In the genomic region with DNA sequence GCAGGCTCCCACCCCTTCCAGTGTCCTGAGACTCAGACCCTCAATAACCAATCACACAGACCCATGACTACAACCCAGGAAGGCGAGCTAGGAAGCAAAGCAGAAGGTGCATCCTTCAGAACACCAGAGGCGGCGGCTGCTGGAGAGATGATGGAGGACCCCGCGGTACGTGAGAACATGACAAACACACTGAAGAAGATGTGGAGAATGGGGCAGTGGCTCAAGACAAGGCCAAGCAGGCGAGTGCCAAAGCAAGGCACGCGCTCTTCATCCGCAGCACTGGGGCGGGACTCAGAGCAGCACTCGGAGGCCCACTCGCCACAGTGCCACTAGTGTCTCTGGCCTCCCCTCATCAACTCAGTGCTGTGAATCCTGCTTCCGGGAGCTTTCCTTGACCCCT, we compare ENCODE assay signal across 21 cellular contexts. TPM values are rescaled to one million over a fixed set of nuclear protein-coding genes. Genes with fewer than 3 reads are reported as not detected.
"Had no signal": no experiment of that assay in that cellular context is flagged by ENCODE, and none has a peak within 500 bp of the region (broad histone marks: within the 10 kb centered on the region; RNA-seq: fewer than 3 reads in every experiment).

No MANE protein-coding gene starts in this region.

- DNase-seq: activated CD4-positive, alpha-beta T cell treated with anti-CD3 and anti-CD28 coated beads, Interleukin-2, amount 10 ng/mL, durations not matched to agents 24 days and 14 days; activated gamma-delta T cell treated with Interleukin-2 at 50 U/mL for 16 hours; activated T-cell treated with anti-CD3 and anti-CD28 coated beads, Interleukin-2, amount 50 U/mL, for 1 hour; amniotic stem cell; brain microvascular endothelial cell; cerebellar nuclear complex; dermis blood vessel endothelial cell; hypothalamus; naive thymus-derived CD4-positive, alpha-beta T cell; occipital lobe; sigmoid colon; stimulated activated CD4-positive, alpha-beta T cell treated with anti-CD3 and anti-CD28 coated beads, Interleukin-2, amount 100 ng/mL, for 24 hours; stimulated activated naive CD4-positive, alpha-beta T cell; substantia nigra; transverse colon had no signal

- H3K27me3 ChIP-seq: brain microvascular endothelial cell, esophagus muscularis mucosa, sigmoid colon, transverse colon had no signal

- H3K4me3 ChIP-seq: esophagus muscularis mucosa, lung, sigmoid colon, transverse colon had no signal

- H3K27ac Mint-ChIP-seq: activated CD4-positive, alpha-beta T cell treated with anti-CD3 and anti-CD28 coated beads, Interleukin-2, amount 10 ng/mL, durations not matched to agents 24 days and 14 days; WTC11 had no signal

- FAIRE-seq: endometrium had no signal

- H3K4me3 Mint-ChIP-seq: activated CD4-positive, alpha-beta T cell treated with anti-CD3 and anti-CD28 coated beads, Interleukin-2, amount 10 ng/mL, durations not matched to agents 24 days and 14 days; naive thymus-derived CD4-positive, alpha-beta T cell; WTC11 had no signal

- H3K9me3 ChIP-seq: esophagus muscularis mucosa, sigmoid colon, transverse colon had no signal

- H3K9me3 Mint-ChIP-seq: activated CD4-positive, alpha-beta T cell treated with anti-CD3 and anti-CD28 coated beads, Interleukin-2, amount 10 ng/mL, durations not matched to agents 24 days and 14 days; naive thymus-derived CD4-positive, alpha-beta T cell; WTC11 had no signal

- H3K27me3 Mint-ChIP-seq: activated CD4-positive, alpha-beta T cell treated with anti-CD3 and anti-CD28 coated beads, Interleukin-2, amount 10 ng/mL, durations not matched to agents 24 days and 14 days; naive thymus-derived CD4-positive, alpha-beta T cell had no signal

- H3K27ac ChIP-seq: brain microvascular endothelial cell, esophagus muscularis mucosa, sigmoid colon, transverse colon had no signal

- H3K4me1 Mint-ChIP-seq: activated CD4-positive, alpha-beta T cell treated with anti-CD3 and anti-CD28 coated beads, Interleukin-2, amount 10 ng/mL, durations not matched to agents 24 days and 14 days; WTC11 had no signal

RNA-seq across cellular contexts. Expression of gene ERFE, which starts 13.7 kb away (rescaled TPM):
- polyA plus RNA-seq: naive thymus-derived CD4-positive, alpha-beta T cell had no signal

RNA-seq across cellular contexts. Expression of gene KLHL30, which starts 34.0 kb away (rescaled TPM):
- total RNA-seq: activated CD4-positive, alpha-beta T cell treated with anti-CD3 and anti-CD28 coated beads, Interleukin-2, amount 10 ng/mL, durations not matched to agents 24 days and 14 days; dermis blood vessel endothelial cell; mononuclear cell; naive thymus-derived CD4-positive, alpha-beta T cell; pulmonary artery endothelial cell; WTC11 had no signal
- polyA plus RNA-seq: naive thymus-derived CD4-positive, alpha-beta T cell had no signal
